Comparison of ENCODE assay signal across 8 cellular contexts in genomic region chr9:128249914-128250838, GRCh38. TPM values are rescaled to one million over a fixed set of nuclear protein-coding genes. Genes with fewer than 3 reads are reported as not detected.
A peak's percentile ranks its signal among the peaks of the same experiment; 100 is the strongest.
DNase-seq lines count a peak whose midpoint lies in the region; ATAC-seq and TF ChIP-seq lines count a peak whose summit lies in the region.

No MANE protein-coding gene starts in this region.

- H3K36me3 ChIP-seq in parathyroid adenoma (ENCODE audit: control insufficient read depth, insufficient read depth, low read length): no peaks in the 10 kb centered on the region
- H3K36me3 ChIP-seq in transverse colon: no peaks in the 10 kb centered on the region

- DNase-seq in A172 (ENCODE audit: low spot score): peak; percentile 51
- peak; percentile 95 for DNase-seq in RPMI8226
- peak; percentile 95 for DNase-seq in activated gamma-delta T cell treated with anti-CD3 and anti-CD28 coated beads, Interleukin-2, amount 50 U/mL, for 16 hours (ENCODE audit: low read depth)
- DNase-seq in foreskin keratinocyte: peak; percentile 37 to 69
- DNase-seq in transverse colon: peak; percentile 98

- intact Hi-C loops in transverse colon (cut with DNase I; ENCODE audit: low total_unique reads): no loop called here

- 11% methylated on average over 53 of the region's 81 CpGs; no CpG with 5 or more reads in 1 of the 2 donors for WGBS in transverse colon (ENCODE audit: low coverage in 1 of 2), 2 donors

- H3K9me3 ChIP-seq in parathyroid adenoma (ENCODE audit: control insufficient read depth, low read length): no peaks in the 10 kb centered on the region
- no peaks in the 10 kb centered on the region for H3K9me3 ChIP-seq in transverse colon

- H3K9ac ChIP-seq in parathyroid adenoma: no peak overlapping the region

- no peak for TF ChIP-seq POLR2A in transverse colon (IDR thresholded peaks at IDR 0.05)

- H3K4me3 ChIP-seq in parathyroid adenoma (ENCODE audit: low read depth, low read length): no peak overlapping the region
- peak overlapping the region in 3 of 4 donors; percentile 36 to 49 (median 46) for H3K4me3 ChIP-seq in transverse colon

- in situ Hi-C loops in transverse colon (cut with MboI; ENCODE audit: low pct_ligation_motif_present in 1 of 4, low pct_unique_long_range_greater_than_20kb in 1 of 4, low sequenced_read_pairs in 3 of 4): no loop called here

- H3K27me3 ChIP-seq in foreskin keratinocyte (no peaks in the 10 kb centered on the region), parathyroid adenoma (ENCODE audit: control insufficient read depth, insufficient read depth, low read length) (no peaks in the 10 kb centered on the region), transverse colon (peaks cover 10% of the 10 kb centered on the region)

- H3K4me1 ChIP-seq in foreskin keratinocyte (peaks cover 6% of the 10 kb centered on the region), parathyroid adenoma (no peaks in the 10 kb centered on the region), transverse colon (peaks cover 6 to 26% (median 12%) of the 10 kb centered on the region in 4 donors)

- H3K27ac ChIP-seq in foreskin keratinocyte: peak overlapping the region; percentile 13
- no peak overlapping the region for H3K27ac ChIP-seq in parathyroid adenoma
- H3K27ac ChIP-seq in transverse colon: peak overlapping the region in 2 of 4 donors; percentile 46 to 48

- peak; percentile 84 for ATAC-seq in GM18868 (IDR thresholded peaks at IDR 0.05; ENCODE audit: unreplicated experiment)
- ATAC-seq in HG03135 (IDR thresholded peaks at IDR 0.05; ENCODE audit: unreplicated experiment): peak; percentile 79
- ATAC-seq in foreskin keratinocyte: peak; percentile 70

- H3K4me2 ChIP-seq in parathyroid adenoma (ENCODE audit: low read length): peak overlapping the region; percentile 26

- TF ChIP-seq CTCF in foreskin keratinocyte (conservative IDR thresholded peaks at IDR 0.05): no peak
- TF ChIP-seq CTCF in parathyroid adenoma (IDR thresholded peaks at IDR 0.05): no peak
- TF ChIP-seq CTCF in transverse colon (IDR thresholded peaks at IDR 0.05): no peak

- H3K79me2 ChIP-seq in parathyroid adenoma: no peaks in the 10 kb centered on the region

- H2AFZ ChIP-seq in parathyroid adenoma: no peak overlapping the region

- TF ChIP-seq EP300 in transverse colon (IDR thresholded peaks at IDR 0.05; ENCODE audit: low read depth): no peak

RNA-seq across cellular contexts. Expression of gene GOLGA2, which starts 25.6 kb away (rescaled TPM):
- 118 and 155 TPM in 2 replicates for total RNA-seq in A172 (2014; rRNA removed; shearing (Covaris generic))
- 47.5 and 53.6 TPM in 2 replicates for total RNA-seq in foreskin keratinocyte
- polyA plus RNA-seq in foreskin keratinocyte: 27.7 and 30.5 TPM in 2 replicates
- total RNA-seq in transverse colon: 100 to 1,000 TPM in 1 of 4 donors, 10 to 100 TPM in 3; 69.9 to 206 (median 75.5) TPM

RNA-seq across cellular contexts. Expression of gene SWI5, which starts 25.9 kb away (rescaled TPM):
- total RNA-seq in A172 (2014; rRNA removed; shearing (Covaris generic)): 110 and 118 TPM in 2 replicates
- total RNA-seq in foreskin keratinocyte (25.6 and 29.9 TPM in 2 replicates), transverse colon (10 to 100 TPM in 2 of 4 donors, 1 to 10 TPM in 1, not detected in 1; 7.8 to 20.8 (median 20.8) TPM)
- polyA plus RNA-seq in foreskin keratinocyte: 40.6 and 46.1 TPM in 2 replicates

RNA-seq across cellular contexts. Expression of gene DNM1, which starts 47.0 kb away (rescaled TPM):
- 16.7 and 20.6 TPM in 2 replicates for total RNA-seq in A172 (2014; rRNA removed; shearing (Covaris generic))
- total RNA-seq in foreskin keratinocyte (0.74 and 1.4 TPM in 2 replicates), transverse colon (10 to 100 TPM in 2 of 4 donors, 1 to 10 TPM in 2; 7.5 to 41.8 (median 14.3) TPM)
- polyA plus RNA-seq in foreskin keratinocyte: 0.68 and 1.3 TPM in 2 replicates

RNA-seq across cellular contexts. Expression of gene CIZ1, which starts 58.8 kb away (rescaled TPM):
- 60.6 and 70.1 TPM in 2 replicates for total RNA-seq in A172 (2014; rRNA removed; shearing (Covaris generic))
- 60.9 and 61.3 TPM in 2 replicates for total RNA-seq in foreskin keratinocyte
- 68.8 and 69.5 TPM in 2 replicates for polyA plus RNA-seq in foreskin keratinocyte
- total RNA-seq in transverse colon: 100 to 1,000 TPM in 1 of 4 donors, 10 to 100 TPM in 3; 59.9 to 211 (median 73.0) TPM
